8 cellular contexts compared by ENCODE assay signal in genomic region chr1:226061793-226062557, GRCh38. TPM values are rescaled to one million over a fixed set of nuclear protein-coding genes. Genes with fewer than 3 reads are reported as not detected.
DNase-seq lines count a peak whose midpoint lies in the region; ATAC-seq, FAIRE-seq and TF ChIP-seq lines count a peak whose summit lies in the region.

No MANE protein-coding gene starts in this region.

- ATAC-seq in HG02981 (IDR thresholded peaks at IDR 0.05; ENCODE audit: unreplicated experiment) (peak; percentile 46), HepG2 (peak; percentile 79)

- TF ChIP-seq CTCF in WERI-Rb-1 (IDR thresholded peaks at IDR 0.05; ENCODE audit: low read depth, low read length) (no peak), dorsolateral prefrontal cortex (IDR thresholded peaks at IDR 0.05 in 54 of 56, conservative IDR thresholded peaks at IDR 0.05 in 2 of 56; ENCODE audit: low read depth in 1 of 56, partially characterized antibody in 56 of 56) (peak in 16 of 56 donors; percentile 4 to 42 (median 18)), HepG2 (CRISPR knock-in tag; IDR thresholded peaks at IDR 0.05) (no peak)

- peak; percentile 87 for DNase-seq in AG20443 (ENCODE audit: low spot score)
- peak; percentile 58 to 80 for DNase-seq in NCI-H1930 (lab: John Stamatoyannopoulos, UW)
- DNase-seq in WERI-Rb-1: peak; percentile 80
- DNase-seq in dorsolateral prefrontal cortex: peak; percentile 59 to 85 (median 71)
- peak; percentile 70 for DNase-seq in HepG2 (ENCODE audit: low spot score)
- peak; percentile 18 to 40 for DNase-seq in stimulated activated CD4-positive, alpha-beta T cell treated with anti-CD3 and anti-CD28 coated beads, Interleukin-4, amount 100 ng/mL, for 4 hours

- H3K27ac ChIP-seq in WERI-Rb-1 (peak overlapping the region; percentile 93), dorsolateral prefrontal cortex (peak overlapping the region; percentile 96 to 100 (median 99)), HepG2 (ENCODE audit: extremely low read length, insufficient read depth, low read length) (peak overlapping the region; percentile 98)

- no peak for FAIRE-seq in HepG2 (lab: Jason Lieb, UNC)

- TF ChIP-seq EP300 in HepG2 (IDR thresholded peaks at IDR 0.05; ENCODE audit: low read depth in 2 of 2, low read length in 2 of 2) (no peak), HepG2 (CRISPR knock-in tag; IDR thresholded peaks at IDR 0.05; ENCODE audit: borderline replicate concordance) (peak; percentile 54; the same call in 1 of the 2 replicates)

- H3K79me2 ChIP-seq in HepG2 (ENCODE audit: insufficient read depth, low read length): peaks cover 43% of the 10 kb centered on the region

- H3K36me3 ChIP-seq in WERI-Rb-1: peaks cover 19% of the 10 kb centered on the region
- peaks cover 4 to 17% of the 10 kb centered on the region in 2 experiments; a peak in 4 of 5 replicates for H3K36me3 ChIP-seq in HepG2 (replicated peaks in 1 of 2; ENCODE audit: control insufficient read depth in 1 of 2, insufficient read depth in 2 of 2, low read length in 2 of 2)

- in situ Hi-C loops in HepG2 (cut with HindIII; ENCODE audit: extremely low pct_ligation_motif_present, low pct_unique_long_range_greater_than_20kb): no loop called here

- H3K9me3 ChIP-seq in WERI-Rb-1 (ENCODE audit: severe bottlenecking) (no peaks in the 10 kb centered on the region), HepG2 (ENCODE audit: low read length) (no peaks in the 10 kb centered on the region)

- intact Hi-C loops in dorsolateral prefrontal cortex (cut with DNase I) (loop anchor here (1.0 to 10.0 kb wide), 9 partner anchors 21 to 635 kb away; partner anchors contain the start of genes ACBD3 (in 2 of the 2), LBR (in 2 of the 2), SDE2 (in 2 of the 2) and PARP1 (in 1 of the 2)), HepG2 (cut with micrococcal nuclease; ENCODE audit: unreplicated experiment) (loop anchor here (2.0 to 5.0 kb wide), 2 partner anchors 35 to 63 kb away; partner anchors contain the start of gene SDE2)

- H4K20me1 ChIP-seq in HepG2 (ENCODE audit: insufficient read depth, low read length): peaks cover 37% of the 10 kb centered on the region

- peak; percentile 37; the same call in 1 of the 2 replicates for TF ChIP-seq RAD21 in HepG2 (CRISPR knock-in tag; IDR thresholded peaks at IDR 0.05)

- peak overlapping the region; percentile 97 for H3K9ac ChIP-seq in HepG2 (ENCODE audit: insufficient read depth, low read depth, low read length)

- POLR2A ChIA-PET in HepG2 (lab: Yijun Ruan, JAX): interaction anchor here (0.5 to 3.9 kb wide), 36 partner anchors 9 to 637 kb away, joined by 3 to 45 read pairs (median 5); partner anchors contain the start of genes LBR, PARP1, PYCR2 and SDE2

- peak overlapping the region; percentile 73 for H3K4me3 ChIP-seq in WERI-Rb-1 (ENCODE audit: low read depth, low read length)
- peak overlapping the region; percentile 53 to 98 (median 88) for H3K4me3 ChIP-seq in dorsolateral prefrontal cortex
- H3K4me3 ChIP-seq in HepG2 (replicated peaks in 1 of 3; ENCODE audit: insufficient read depth in 1 of 3, low read depth in 2 of 3, low read length in 3 of 3): peak overlapping the region; percentile 67 to 95 (median 92)

- H3K27me3 ChIP-seq in WERI-Rb-1 (ENCODE audit: insufficient read depth, low read depth, severe bottlenecking) (no peaks in the 10 kb centered on the region), dorsolateral prefrontal cortex (no peaks in the 10 kb centered on the region), HepG2 (ENCODE audit: control insufficient read depth in 1 of 2, insufficient read depth in 2 of 2, low read length in 2 of 2) (no peaks in the 10 kb centered on the region; a peak in 1 of 5 replicates)

- H2AFZ ChIP-seq in HepG2 (ENCODE audit: low read length): no peak overlapping the region

- WGBS in HepG2 (ENCODE audit: low lambda C conversion rate): 0% methylated on average over 4 of the region's 102 CpGs

- peak; percentile 57 for TF ChIP-seq POLR2A in GM18526 (IDR thresholded peaks at IDR 0.05; ENCODE audit: extremely low read depth, insufficient read length)
- peak; percentile 54 to 76 for TF ChIP-seq POLR2A in HepG2 (IDR thresholded peaks at IDR 0.05; ENCODE audit: insufficient read depth in 1 of 2, low read depth in 2 of 2, low read length in 2 of 2)

- peak overlapping the region; percentile 97 for H3K4me2 ChIP-seq in HepG2 (ENCODE audit: low read depth, low read length)

- BruUV-seq in HepG2 (replicated peaks; lab: Mats Ljungman, UMichigan): no TSS peak

- CTCF ChIA-PET in HepG2 (lab: Yijun Ruan, JAX; ENCODE audit: low intra/inter-chr PET ratio, low total read pairs): no interaction called here

- H3K4me1 ChIP-seq in HepG2 (ENCODE audit: insufficient read depth, low read length): peaks cover 32% of the 10 kb centered on the region

TF ChIP-seq in HepG2, 621 proteins besides CTCF, POLR2A, EP300 and RAD21 (continues in another document):
- no peak for TF ChIP-seq CENPBD1 (CRISPR knock-in tag; IDR thresholded peaks at IDR 0.05; ENCODE audit: borderline replicate concordance, low read depth)
- no peak for TF ChIP-seq ZNF672 (CRISPR knock-in tag; IDR thresholded peaks at IDR 0.05)
- TF ChIP-seq PATZ1 (CRISPR knock-in tag; IDR thresholded peaks at IDR 0.05): peak; percentile 90
- no peak for TF ChIP-seq NFIB (CRISPR knock-in tag; IDR thresholded peaks at IDR 0.05; ENCODE audit: borderline replicate concordance)
- TF ChIP-seq ZSCAN29 (CRISPR knock-in tag; conservative IDR thresholded peaks at IDR 0.05): no peak
- TF ChIP-seq ZNF512B (CRISPR knock-in tag; IDR thresholded peaks at IDR 0.05; ENCODE audit: borderline replicate concordance): no peak
- TF ChIP-seq ZNF674 (CRISPR knock-in tag; IDR thresholded peaks at IDR 0.05; ENCODE audit: low read depth): no peak
- TF ChIP-seq RAD51 (IDR thresholded peaks at IDR 0.05; ENCODE audit: borderline replicate concordance): no peak

RNA-seq across cellular contexts. Expression of gene H3-3A, which starts 0.5 kb away (rescaled TPM):
- 100 to 1,000 TPM; 134 to 298 (median 177) TPM for total RNA-seq in dorsolateral prefrontal cortex
- total RNA-seq in HepG2 (2016; rRNA removed; fragmentation: Illumina TruSeq; extraction: Trizol): 221 and 312 TPM in 2 replicates
- total RNA-seq in HepG2 (2016; cell fraction: cytosol; rRNA removed; fragmentation: Illumina TruSeq; extraction: Trizol; ENCODE audit: low read depth): 48.7 and 49.7 TPM in 2 replicates
- 221 and 332 TPM in 2 replicates for total RNA-seq in HepG2 (2016; cell fraction: insoluble cytoplasmic fraction; rRNA removed; fragmentation: Illumina TruSeq; extraction: Trizol)
- 115 and 120 TPM in 2 replicates for total RNA-seq in HepG2 (2016; cell fraction: membrane; rRNA removed; fragmentation: Illumina TruSeq; extraction: Trizol)
- total RNA-seq in HepG2 (2016; cell fraction: nucleus; rRNA removed; fragmentation: Illumina TruSeq; extraction: Trizol): 113 and 117 TPM in 2 replicates
- polyA plus RNA-seq in HepG2 (2011; rRNA removed): 244 and 320 TPM in 2 replicates
- polyA plus RNA-seq in HepG2 (2011; cell fraction: cytosol; rRNA removed): 305 and 322 TPM in 2 replicates
- 46.1 and 49.0 TPM in 2 replicates for polyA plus RNA-seq in HepG2 (2011; cell fraction: nucleus; rRNA removed)
- polyA plus RNA-seq in HepG2 (2012): 222 and 335 TPM in 2 replicates
- polyA plus RNA-seq in HepG2 (2016; cell fraction: cytosol; fragmentation: Illumina TruSeq; extraction: Trizol; ENCODE audit: low read depth): 115 and 127 TPM in 2 replicates
- 671 and 752 TPM in 2 replicates for polyA plus RNA-seq in HepG2 (2016; cell fraction: insoluble cytoplasmic fraction; fragmentation: Illumina TruSeq; extraction: Trizol; ENCODE audit: low read depth)
- polyA plus RNA-seq in HepG2 (2016; cell fraction: membrane; fragmentation: Illumina TruSeq; extraction: Trizol; ENCODE audit: low read depth): 212 and 224 TPM in 2 replicates
- polyA plus RNA-seq in HepG2 (2016; cell fraction: nucleus; fragmentation: Illumina TruSeq; extraction: Trizol; ENCODE audit: insufficient read depth, low read depth): 301 and 310 TPM in 2 replicates
- 36.8 and 90.2 TPM in 2 replicates for polyA minus RNA-seq in HepG2 (2011; rRNA and poly(A)+ RNA removed; ENCODE audit: low replicate concordance)
- 57.0 and 59.4 TPM in 2 replicates for polyA minus RNA-seq in HepG2 (2011; cell fraction: cytosol; rRNA and poly(A)+ RNA removed)
- 29.9 and 35.4 TPM in 2 replicates for polyA minus RNA-seq in HepG2 (2011; cell fraction: nucleus; rRNA and poly(A)+ RNA removed)

Comparison
In these comparisons a context has a peak if more than half of its experiments do, and no peak if none do; other contexts are left out.
1. Peak in every context shown above with its lines: DNase-seq, ATAC-seq, H3K4me3 ChIP-seq and H3K27ac ChIP-seq.
2. DNase-seq: peak in every context shown above with its lines; median percentile 87 in AG20443; 80 in WERI-Rb-1; 71 in dorsolateral prefrontal cortex; 70 in HepG2; 69 in NCI-H1930; 29 in stimulated activated CD4-positive, alpha-beta T cell treated with anti-CD3 and anti-CD28 coated beads, Interleukin-4, amount 100 ng/mL, for 4 hours.